ENCODE assay signal across 8 cellular contexts in the genomic region with DNA sequence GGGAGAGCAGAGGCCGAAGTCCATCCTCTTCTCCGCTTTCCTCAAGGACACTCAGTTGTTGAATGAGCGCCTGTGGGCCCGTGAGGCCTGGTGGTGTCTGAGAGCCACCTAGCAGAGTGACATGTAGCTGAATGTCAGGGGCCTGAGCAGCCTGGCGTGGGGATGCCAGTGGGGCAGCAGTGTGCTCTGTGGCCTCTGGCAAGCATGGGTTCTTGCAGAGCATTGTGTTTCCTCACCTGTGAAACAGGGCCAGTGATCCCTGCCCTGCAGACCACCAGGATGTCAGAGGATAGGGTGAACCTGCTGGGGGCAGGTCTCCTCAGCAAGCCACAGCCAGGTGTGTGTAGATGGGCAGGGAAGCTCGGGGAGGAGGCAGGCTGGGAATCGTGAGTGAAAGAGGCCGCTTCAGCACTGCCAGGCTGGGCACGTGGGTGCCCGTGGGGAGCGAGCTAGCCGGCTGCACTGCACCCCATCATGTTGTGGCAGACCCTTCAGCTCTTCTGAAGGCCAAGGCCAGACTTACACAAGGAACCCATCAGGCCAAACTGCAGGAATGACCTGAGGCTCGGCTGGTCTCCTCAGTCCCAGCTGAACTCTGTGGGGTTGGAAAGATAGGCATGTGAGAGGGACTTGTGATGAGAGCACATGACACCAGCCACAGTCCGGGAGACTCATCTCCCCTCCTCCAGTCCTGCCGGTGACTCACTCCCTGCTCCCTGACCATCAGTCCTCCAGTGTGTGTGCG. TPM values are rescaled to one million over a fixed set of nuclear protein-coding genes. Genes with fewer than 3 reads are reported as not detected.
DNase-seq lines count a peak whose midpoint lies in the region; ATAC-seq, FAIRE-seq and TF ChIP-seq lines count a peak whose summit lies in the region.

No MANE protein-coding gene starts in this region.

- TF ChIP-seq RAD21 in GM12878 (IDR thresholded peaks at IDR 0.05; ENCODE audit: insufficient read depth, low read depth, low read length), result no peak

- H3K4me3 Mint-ChIP-seq in stimulated activated naive B cell treated with anti-CD40 and anti-IgM and Interleukin-4, amounts not matched to agents 10 μg/mL and 1 μg/mL and 100 μg/mL, for 72 hours, result no peak overlapping the region

- H3K27me3 ChIP-seq in ACC112 (ENCODE audit: insufficient read depth, low read length) (no peaks in the 10 kb centered on the region), GM12878 (replicated peaks in 1 of 2; ENCODE audit: control insufficient read depth in 2 of 2, insufficient read depth in 2 of 2, low read length in 1 of 2) (no peaks in the 10 kb centered on the region)

- POLR2A ChIA-PET in GM12878 (lab: Charles Lee), result interaction anchor here (1.2 kb wide), 1 partner anchor 27 kb away, joined by 3 read pairs; no protein-coding TSS in a partner anchor

- no peak for ATAC-seq in GM12878
- no peak for ATAC-seq in stimulated activated naive B cell treated with anti-CD40 and anti-IgM and Interleukin-4, amounts not matched to agents 10 μg/mL and 1 μg/mL and 100 μg/mL, for 72 hours (replicated peaks)
- no peak for ATAC-seq in activated CD4-positive, CD25-positive, alpha-beta regulatory T cell treated with anti-CD3 and anti-CD28 coated beads, Interleukin-2, amount 50 U/mL, for 24 hours

- SMC1A ChIA-PET in GM12878 (lab: Charles Lee; ENCODE audit: uncharacterized antibody, unreplicated experiment), result no interaction called here

- peaks cover 27% of the 10 kb centered on the region for H3K4me1 ChIP-seq in ACC112 (ENCODE audit: control insufficient read depth, insufficient read depth, low read length, unreplicated experiment)
- peaks cover 13% of the 10 kb centered on the region for H3K4me1 ChIP-seq in GM12878 (ENCODE audit: control insufficient read depth, insufficient read depth, low read length)

- H3K4me1 Mint-ChIP-seq in stimulated activated naive B cell treated with anti-CD40 and anti-IgM and Interleukin-4, amounts not matched to agents 10 μg/mL and 1 μg/mL and 100 μg/mL, for 72 hours, result peaks cover 57 to 69% of the 10 kb centered on the region in 2 donors

- H3K79me2 ChIP-seq in ACC112 (ENCODE audit: control insufficient read depth, insufficient read depth, low read length, unreplicated experiment) (peaks cover 92% of the 10 kb centered on the region), GM12878 (ENCODE audit: control insufficient read depth, insufficient read depth, low read length) (peaks cover 79% of the 10 kb centered on the region)

- H4K20me1 ChIP-seq in GM12878 (ENCODE audit: control insufficient read depth, insufficient read depth), result peaks cover 6% of the 10 kb centered on the region

- no peaks in the 10 kb centered on the region for H3K27me3 Mint-ChIP-seq in stimulated activated naive B cell treated with anti-CD40 and anti-IgM and Interleukin-4, amounts not matched to agents 10 μg/mL and 1 μg/mL and 100 μg/mL, for 72 hours

- H2AFZ ChIP-seq in ACC112 (ENCODE audit: low read length, unreplicated experiment), result no peak overlapping the region
- H2AFZ ChIP-seq in GM12878 (ENCODE audit: control insufficient read depth, low read depth, low read length), result no peak overlapping the region

- H3K36me3 Mint-ChIP-seq in stimulated activated naive B cell treated with anti-CD40 and anti-IgM and Interleukin-4, amounts not matched to agents 10 μg/mL and 1 μg/mL and 100 μg/mL, for 72 hours, result peaks cover 0 to 27% of the 10 kb centered on the region in 2 donors

- H3K9ac ChIP-seq in GM12878 (ENCODE audit: control insufficient read depth, insufficient read depth, low read length), result no peak overlapping the region; the same call in 1 of the 2 replicates

- H3K4me2 ChIP-seq in GM12878 (ENCODE audit: control insufficient read depth, insufficient read depth), result peak overlapping the region; percentile 30; the same call in 1 of the 2 replicates

- no peak overlapping the region for H3K4me3 ChIP-seq in ACC112 (ENCODE audit: low read depth, low read length)
- no peak overlapping the region for H3K4me3 ChIP-seq in GM12878

- TF ChIP-seq CTCF in GM12878 (IDR thresholded peaks at IDR 0.05 in 2 of 3, conservative IDR thresholded peaks at IDR 0.05 in 1 of 3; ENCODE audit: control insufficient read depth in 2 of 3, extremely low read depth in 1 of 3, insufficient read depth in 1 of 3, low read depth in 3 of 3, low read length in 3 of 3) (no peak), GM13977 (IDR thresholded peaks at IDR 0.05; ENCODE audit: extremely low read depth, insufficient read depth, missing control alignments) (no peak)

- intact Hi-C loops in GM12878 (cut with micrococcal nuclease; ENCODE audit: unreplicated experiment), result loop anchor here (10.0 kb wide), 2 partner anchors 237 to 387 kb away; no protein-coding TSS in a partner anchor

- 89% methylated on average over 16 of the region's 16 CpGs for WGBS in GM12878 (ENCODE audit: insufficient coverage, insufficient replicate concordance, low lambda C conversion rate, missing lambda C conversion rate)

- RAD21 ChIA-PET in GM12878 (lab: Charles Lee; ENCODE audit: unreplicated experiment), result no interaction called here

- CTCF ChIA-PET in GM12878 (lab: Yijun Ruan, JAX), result interaction anchor here (0.8 to 1.0 kb wide), 2 partner anchors 20 to 33 kb away, joined by 3 read pairs; no protein-coding TSS in a partner anchor

- H3K36me3 ChIP-seq in ACC112 (ENCODE audit: insufficient read depth, low read length), result no peaks in the 10 kb centered on the region
- H3K36me3 ChIP-seq in GM12878 (ENCODE audit: control insufficient read depth in 2 of 2, insufficient read depth in 2 of 2, low read length in 1 of 2), result peaks cover 2 to 13% of the 10 kb centered on the region in 2 experiments; a peak in 3 of 4 replicates

- in situ Hi-C loops in GM12878 (cut with MboI) (no loop called here), GM13977 (cut with MboI; ENCODE audit: low pct_unique_long_range_greater_than_20kb, low sequenced_read_pairs, unreplicated experiment) (no loop called here)

- TF ChIP-seq EP300 in GM12878 (IDR thresholded peaks at IDR 0.05; ENCODE audit: borderline replicate concordance in 1 of 2, control insufficient read depth in 1 of 2, low read depth in 2 of 2, low read length in 2 of 2), result no peak

- BruUV-seq in GM12878 (replicated peaks; lab: Mats Ljungman, UMichigan), result no TSS peak

- TF ChIP-seq POLR2A in GM12878 (IDR thresholded peaks at IDR 0.05; ENCODE audit: low read depth, low read length), result no peak

- peak; percentile 97 for DNase-seq in HT1080 (ENCODE audit: low read depth)
- DNase-seq in GM12878 (ENCODE audit: low read depth, low spot score), result no peak
- peak; percentile 68 for DNase-seq in iPS-NIHi7 (ENCODE audit: extremely low spot score)
- DNase-seq in stimulated activated naive B cell treated with anti-CD40 and anti-IgM and Interleukin-4, amounts not matched to agents 10 μg/mL and 1 μg/mL and 100 μg/mL, for 72 hours, result no peak
- DNase-seq in GM13977 (ENCODE audit: low spot score), result no peak
- no peak for DNase-seq in NK-92 treated with Interleukin-12 subunit alpha and Interleukin-12 subunit beta, amount 100 ng/mL, for 24 hours (lab: John Stamatoyannopoulos, UW)

- peak overlapping the region; percentile 72 for H3K27ac ChIP-seq in ACC112 (ENCODE audit: low read depth, low read length)
- no peak overlapping the region for H3K27ac ChIP-seq in GM12878 (ENCODE audit: control insufficient read depth, insufficient read depth)

- no peaks in the 10 kb centered on the region for H3K9me3 Mint-ChIP-seq in stimulated activated naive B cell treated with anti-CD40 and anti-IgM and Interleukin-4, amounts not matched to agents 10 μg/mL and 1 μg/mL and 100 μg/mL, for 72 hours

- peak overlapping the region; percentile 74 for H3K27ac Mint-ChIP-seq in stimulated activated naive B cell treated with anti-CD40 and anti-IgM and Interleukin-4, amounts not matched to agents 10 μg/mL and 1 μg/mL and 100 μg/mL, for 72 hours

- no peaks in the 10 kb centered on the region for H3K9me3 ChIP-seq in GM12878 (replicated peaks; ENCODE audit: control insufficient read depth, insufficient read depth, low read length)

- no peak for FAIRE-seq in GM12878 (lab: Jason Lieb, UNC)

RNA-seq across cellular contexts. Expression of a gene that starts 5.0 kb away (rescaled TPM):
- total RNA-seq in HT1080 (2014; rRNA removed; shearing (Covaris generic)), result 24.8 and 26.5 TPM in 2 replicates
- 12.3 and 16.5 TPM in 2 replicates for polyA plus RNA-seq in HT1080 (2015; cell fraction: cytosol; rRNA removed)
- polyA plus RNA-seq in HT1080 (2015; cell fraction: nucleus; rRNA removed), result 29.5 and 32.4 TPM in 2 replicates
- total RNA-seq in GM12878 (2013; cell fraction: nucleolus; rRNA removed), result 40.0 and 40.4 TPM in 2 replicates
- total RNA-seq in GM12878 (2014; rRNA removed), result 18.3 and 21.3 TPM in 2 replicates
- 4.0 and 5.1 TPM in 2 replicates for total RNA-seq in GM12878 (2014; rRNA removed; fragmentation: Illumina TruSeq; extraction: Trizol)
- 15.8 and 20.9 TPM in 2 replicates for total RNA-seq in GM12878 (2021)
- polyA plus RNA-seq in GM12878 (2011; ENCODE audit: low read depth), result 2.2 TPM
- 5.5 and 9.5 TPM in 2 replicates for polyA plus RNA-seq in GM12878 (2011; rRNA removed)
- 10.6 and 16.8 TPM in 2 replicates for polyA plus RNA-seq in GM12878 (2011; cell fraction: cytosol; rRNA removed)
- 80.7 and 84.7 TPM in 2 replicates for polyA plus RNA-seq in GM12878 (2011; cell fraction: nucleus; rRNA removed)
- polyA plus RNA-seq in GM12878 (2012), result 9.0 and 17.0 TPM in 2 replicates
- polyA plus RNA-seq in GM12878 (2014; fragmentation: Illumina TruSeq; extraction: Trizol), result 0.63 and 1.9 TPM in 2 replicates
- polyA plus RNA-seq in GM12878 (2014; fragmentation: Nextera tagmentation; extraction: Ambion mirVana), result under 1 TPM in 1 of 2 experiments, not detected in 1; 0.09 TPM
- 17.5 and 20.7 TPM in 2 replicates for polyA plus RNA-seq in GM12878 (2014; rRNA removed)
- polyA plus RNA-seq in GM12878 (2016; fragmentation: Nextera tagmentation; extraction: Ambion mirVana), result 1 to 10 TPM; 2.2 to 4.1 TPM
- 5.9 and 11.1 TPM in 2 replicates for polyA minus RNA-seq in GM12878 (2011; rRNA and poly(A)+ RNA removed)
- 4.5 and 8.8 TPM in 2 replicates for polyA minus RNA-seq in GM12878 (2011; cell fraction: cytosol; rRNA and poly(A)+ RNA removed)
- polyA minus RNA-seq in GM12878 (2011; cell fraction: nucleus; rRNA and poly(A)+ RNA removed), result 12.8 and 20.3 TPM in 2 replicates

RNA-seq across cellular contexts. Expression of a gene that starts 18.9 kb away (rescaled TPM):
- total RNA-seq in HT1080 (2014; rRNA removed; shearing (Covaris generic)), result 58.2 and 59.2 TPM in 2 replicates
- polyA plus RNA-seq in HT1080 (2015; cell fraction: cytosol; rRNA removed), result 41.6 and 47.8 TPM in 2 replicates
- 25.9 and 31.7 TPM in 2 replicates for polyA plus RNA-seq in HT1080 (2015; cell fraction: nucleus; rRNA removed)
- 29.8 and 32.3 TPM in 2 replicates for total RNA-seq in GM12878 (2013; cell fraction: nucleolus; rRNA removed)
- total RNA-seq in GM12878 (2014; rRNA removed) (36.9 and 44.8 TPM in 2 replicates), GM12878 (2014; rRNA removed; fragmentation: Illumina TruSeq; extraction: Trizol) (25.2 and 26.5 TPM in 2 replicates), GM12878 (2021) (42.4 and 45.0 TPM in 2 replicates)
- polyA plus RNA-seq in GM12878 (2011; ENCODE audit: low read depth), result 50.7 TPM
- polyA plus RNA-seq in GM12878 (2011; rRNA removed) (27.5 and 43.3 TPM in 2 replicates), GM12878 (2014; fragmentation: Illumina TruSeq; extraction: Trizol) (11.7 and 21.1 TPM in 2 replicates), GM12878 (2014; fragmentation: Nextera tagmentation; extraction: Ambion mirVana) (10 to 100 TPM; 51.6 to 55.3 TPM), GM12878 (2014; rRNA removed) (43.9 and 48.5 TPM in 2 replicates), GM12878 (2016; fragmentation: Nextera tagmentation; extraction: Ambion mirVana) (10 to 100 TPM; 75.5 to 76.7 TPM)
- 75.3 and 80.0 TPM in 2 replicates for polyA plus RNA-seq in GM12878 (2011; cell fraction: cytosol; rRNA removed)
- polyA plus RNA-seq in GM12878 (2011; cell fraction: nucleus; rRNA removed), result 104 and 138 TPM in 2 replicates
- 42.3 and 52.6 TPM in 2 replicates for polyA plus RNA-seq in GM12878 (2012)
- polyA minus RNA-seq in GM12878 (2011; rRNA and poly(A)+ RNA removed), result 12.9 and 37.6 TPM in 2 replicates
- polyA minus RNA-seq in GM12878 (2011; cell fraction: cytosol; rRNA and poly(A)+ RNA removed), result 13.3 and 22.1 TPM in 2 replicates
- polyA minus RNA-seq in GM12878 (2011; cell fraction: nucleus; rRNA and poly(A)+ RNA removed), result 12.8 and 21.5 TPM in 2 replicates

RNA-seq across cellular contexts. Expression of a gene that starts 21.7 kb away (rescaled TPM):
- total RNA-seq in HT1080 (2014; rRNA removed; shearing (Covaris generic)), result not detected in 2 replicates
- polyA plus RNA-seq in HT1080 (2015; cell fraction: cytosol; rRNA removed), result not detected in 2 replicates
- 0.66 TPM in 1 of 2 replicates, not detected in the other for polyA plus RNA-seq in HT1080 (2015; cell fraction: nucleus; rRNA removed)
- total RNA-seq in GM12878 (2013; cell fraction: nucleolus; rRNA removed), result 5.5 and 7.7 TPM in 2 replicates
- total RNA-seq in GM12878 (2014; rRNA removed), result 2.0 and 3.5 TPM in 2 replicates
- total RNA-seq in GM12878 (2014; rRNA removed; fragmentation: Illumina TruSeq; extraction: Trizol), result 0.83 and 0.98 TPM in 2 replicates
- total RNA-seq in GM12878 (2021), result 21.3 and 23.5 TPM in 2 replicates
- 3.8 TPM for polyA plus RNA-seq in GM12878 (2011; ENCODE audit: low read depth)
- 0.24 and 0.92 TPM in 2 replicates for polyA plus RNA-seq in GM12878 (2011; rRNA removed)
- polyA plus RNA-seq in GM12878 (2011; cell fraction: cytosol; rRNA removed), result 2.8 and 2.9 TPM in 2 replicates
- polyA plus RNA-seq in GM12878 (2011; cell fraction: nucleus; rRNA removed), result 8.0 and 12.0 TPM in 2 replicates
- 12.1 and 14.3 TPM in 2 replicates for polyA plus RNA-seq in GM12878 (2012)
- 0.53 TPM in 1 of 2 replicates, not detected in the other for polyA plus RNA-seq in GM12878 (2014; fragmentation: Illumina TruSeq; extraction: Trizol)
- polyA plus RNA-seq in GM12878 (2014; fragmentation: Nextera tagmentation; extraction: Ambion mirVana), result under 1 TPM in 1 of 2 experiments, not detected in 1; 0.44 TPM
- polyA plus RNA-seq in GM12878 (2014; rRNA removed), result 7.5 and 11.8 TPM in 2 replicates
- 10 to 100 TPM; 21.9 to 23.6 TPM for polyA plus RNA-seq in GM12878 (2016; fragmentation: Nextera tagmentation; extraction: Ambion mirVana)
- polyA minus RNA-seq in GM12878 (2011; rRNA and poly(A)+ RNA removed), result 0.66 and 4.7 TPM in 2 replicates
- polyA minus RNA-seq in GM12878 (2011; cell fraction: cytosol; rRNA and poly(A)+ RNA removed), result 7.4 and 9.8 TPM in 2 replicates
- polyA minus RNA-seq in GM12878 (2011; cell fraction: nucleus; rRNA and poly(A)+ RNA removed), result 3.3 and 9.2 TPM in 2 replicates

RNA-seq across cellular contexts. Expression of a gene that starts 59.1 kb away (rescaled TPM):
- 31.0 and 36.9 TPM in 2 replicates for total RNA-seq in HT1080 (2014; rRNA removed; shearing (Covaris generic))
- polyA plus RNA-seq in HT1080 (2015; cell fraction: cytosol; rRNA removed), result 39.2 and 49.5 TPM in 2 replicates
- polyA plus RNA-seq in HT1080 (2015; cell fraction: nucleus; rRNA removed), result 275 and 295 TPM in 2 replicates
- total RNA-seq in GM12878 (2013; cell fraction: nucleolus; rRNA removed), result 116 and 141 TPM in 2 replicates
- total RNA-seq in GM12878 (2014; rRNA removed) (28.5 and 28.9 TPM in 2 replicates), GM12878 (2014; rRNA removed; fragmentation: Illumina TruSeq; extraction: Trizol) (31.9 and 33.6 TPM in 2 replicates), GM12878 (2021) (66.7 and 75.8 TPM in 2 replicates)
- 32.0 TPM for polyA plus RNA-seq in GM12878 (2011; ENCODE audit: low read depth)
- polyA plus RNA-seq in GM12878 (2011; rRNA removed) (24.6 and 40.4 TPM in 2 replicates), GM12878 (2014; fragmentation: Illumina TruSeq; extraction: Trizol) (20.2 and 37.2 TPM in 2 replicates), GM12878 (2014; fragmentation: Nextera tagmentation; extraction: Ambion mirVana) (1 to 10 TPM in 1 of 2 experiments, under 1 TPM in 1; 0.68 to 2.3 TPM), GM12878 (2014; rRNA removed) (62.5 and 80.2 TPM in 2 replicates), GM12878 (2016; fragmentation: Nextera tagmentation; extraction: Ambion mirVana) (10 to 100 TPM; 18.5 to 23.6 TPM)
- polyA plus RNA-seq in GM12878 (2011; cell fraction: cytosol; rRNA removed), result 19.2 and 19.5 TPM in 2 replicates
- 208 and 258 TPM in 2 replicates for polyA plus RNA-seq in GM12878 (2011; cell fraction: nucleus; rRNA removed)
- 58.3 and 93.7 TPM in 2 replicates for polyA plus RNA-seq in GM12878 (2012)
- 23.8 and 26.4 TPM in 2 replicates for polyA minus RNA-seq in GM12878 (2011; rRNA and poly(A)+ RNA removed)
- polyA minus RNA-seq in GM12878 (2011; cell fraction: cytosol; rRNA and poly(A)+ RNA removed), result 7.9 and 9.6 TPM in 2 replicates
- polyA minus RNA-seq in GM12878 (2011; cell fraction: nucleus; rRNA and poly(A)+ RNA removed), result 20.9 and 53.9 TPM in 2 replicates

Comparison
In these comparisons a context has a peak if more than half of its experiments do, and no peak if none do; other contexts are left out.
1. DNase-seq: peak in HT1080 (single experiment) and iPS-NIHi7 (single experiment); none in GM12878 (single experiment), stimulated activated naive B cell treated with anti-CD40 and anti-IgM and Interleukin-4, amounts not matched to agents 10 μg/mL and 1 μg/mL and 100 μg/mL, for 72 hours (single experiment), GM13977 (single experiment) and NK-92 treated with Interleukin-12 subunit alpha and Interleukin-12 subunit beta, amount 100 ng/mL, for 24 hours (single experiment).